Comparison of ENCODE assay signal across 10 cellular contexts in genomic region chr20:49483706-49484101, GRCh38. TPM values are rescaled to one million over a fixed set of nuclear protein-coding genes. Genes with fewer than 3 reads are reported as not detected.
DNase-seq lines count a peak whose midpoint lies in the region; ATAC-seq and TF ChIP-seq lines count a peak whose summit lies in the region.
"Had no signal": no experiment of that assay in that cellular context is flagged by ENCODE, and none has a peak within 500 bp of the region (broad histone marks: within the 10 kb centered on the region; RNA-seq: fewer than 3 reads in every experiment).

No MANE protein-coding gene starts in this region.

- H3K9me3 Mint-ChIP-seq in activated T-cell treated with anti-CD3 and anti-CD28 coated beads, Interleukin-2, amount 50 U/mL, for 4 hours, result no peaks in the 10 kb centered on the region
- H3K9me3 Mint-ChIP-seq in activated T-helper 1 cell treated with anti-CD3 and anti-CD28 coated beads, Interleukin-12 subunit alpha, Interleukin-12 subunit beta, Interleukin-2, Interleukin-4 antibody, amounts not matched to agents 30 ng/mL and 10 ng/mL and 1 ng/mL, durations not matched to agents 14 hours and 24 hours and 36 hours, result no peaks in the 10 kb centered on the region
- H3K9me3 Mint-ChIP-seq: activated CD4-positive, alpha-beta T cell treated with anti-CD3 and anti-CD28 coated beads, Interleukin-2, amount 10 ng/mL, durations not matched to agents 24 days and 14 days; CD4-positive, alpha-beta T cell had no signal

- DNase-seq in activated T-cell treated with anti-CD3 and anti-CD28 coated beads, Interleukin-2, amount 50 U/mL, for 4 hours, result no peak
- no peak for DNase-seq in activated T-cell treated with anti-CD3 and anti-CD28 coated beads, Interleukin-2, amount 50 U/mL, for 1 hour
- DNase-seq in caudate nucleus (lab: John Stamatoyannopoulos, UW) (peak in 2 of 61 donors; percentile 23 to 41), upper lobe of left lung (peak in 1 of 2 donors; percentile 56), NCI-H1105 (lab: John Stamatoyannopoulos, UW) (no peak), inferior parietal cortex (ENCODE audit: extremely low spot score) (no peak)
- no peak for DNase-seq in activated T-helper 1 cell treated with anti-CD3 and anti-CD28 coated beads, Interleukin-12 subunit alpha, Interleukin-12 subunit beta, Interleukin-2, Interleukin-4 antibody, amounts not matched to agents 30 ng/mL and 10 ng/mL and 1 ng/mL, durations not matched to agents 14 hours and 24 hours and 36 hours (ENCODE audit: low spot score)

- H3K27me3 Mint-ChIP-seq in activated T-cell treated with anti-CD3 and anti-CD28 coated beads, Interleukin-2, amount 50 U/mL, for 4 hours (ENCODE audit: low read depth), result peaks cover 70% of the 10 kb centered on the region
- peaks cover 50% of the 10 kb centered on the region for H3K27me3 Mint-ChIP-seq in activated T-helper 1 cell treated with anti-CD3 and anti-CD28 coated beads, Interleukin-12 subunit alpha, Interleukin-12 subunit beta, Interleukin-2, Interleukin-4 antibody, amounts not matched to agents 30 ng/mL and 10 ng/mL and 1 ng/mL, durations not matched to agents 14 hours and 24 hours and 36 hours (ENCODE audit: insufficient read depth)

- no peak overlapping the region for H3K4me3 Mint-ChIP-seq in activated T-cell treated with anti-CD3 and anti-CD28 coated beads, Interleukin-2, amount 50 U/mL, for 4 hours
- no peak overlapping the region for H3K4me3 Mint-ChIP-seq in activated T-helper 1 cell treated with anti-CD3 and anti-CD28 coated beads, Interleukin-12 subunit alpha, Interleukin-12 subunit beta, Interleukin-2, Interleukin-4 antibody, amounts not matched to agents 30 ng/mL and 10 ng/mL and 1 ng/mL, durations not matched to agents 14 hours and 24 hours and 36 hours

- WGBS in upper lobe of left lung, 2 donors, result 7% methylated on average over 19 of the region's 37 CpGs; no CpG with 5 or more reads in 1 of the 2 donors

- intact Hi-C loops in activated T-helper 1 cell treated with anti-CD3 and anti-CD28 coated beads, Interleukin-12 subunit alpha, Interleukin-12 subunit beta, Interleukin-2, Interleukin-4 antibody, amounts not matched to agents 30 ng/mL and 10 ng/mL and 1 ng/mL, durations not matched to agents 14 hours and 24 hours and 36 hours (cut with micrococcal nuclease), result loop anchor here (1.0 to 5.0 kb wide), 4 partner anchors 51 to 149 kb away; no protein-coding TSS in a partner anchor

- no peaks in the 10 kb centered on the region for H3K9me3 ChIP-seq in muscle layer of duodenum (ENCODE audit: control insufficient read depth in 1 of 2, low read length in 2 of 2)
- H3K9me3 ChIP-seq in upper lobe of left lung, result no peaks in the 10 kb centered on the region

- no peak for TF ChIP-seq CTCF in upper lobe of left lung (IDR thresholded peaks at IDR 0.05)

- H3K27me3 ChIP-seq in muscle layer of duodenum (ENCODE audit: low read depth, low read length) (peaks cover 13% of the 10 kb centered on the region), upper lobe of left lung (peaks cover 0 to 30% (median 15%) of the 10 kb centered on the region in 4 donors)

- TF ChIP-seq EP300 in upper lobe of left lung (IDR thresholded peaks at IDR 0.05), result no peak

- H3K36me3 ChIP-seq in muscle layer of duodenum (ENCODE audit: control insufficient read depth in 1 of 2, insufficient read depth in 2 of 2, low read length in 2 of 2) (no peaks in the 10 kb centered on the region), upper lobe of left lung (no peaks in the 10 kb centered on the region)

- peaks cover 0 to 44% of the 10 kb centered on the region in 2 donors for H3K4me1 ChIP-seq in muscle layer of duodenum (ENCODE audit: control insufficient read depth in 1 of 2, insufficient read depth in 2 of 2, low read length in 2 of 2)
- peaks cover 20 to 27% (median 22%) of the 10 kb centered on the region in 4 donors for H3K4me1 ChIP-seq in upper lobe of left lung

- H3K4me3 ChIP-seq in muscle layer of duodenum (ENCODE audit: low read depth in 1 of 2, low read length in 2 of 2) (peak overlapping the region; percentile 52 to 73), upper lobe of left lung (peak overlapping the region in 3 of 4 donors; percentile 29 to 44 (median 42))

- H3K27ac Mint-ChIP-seq in activated T-helper 1 cell treated with anti-CD3 and anti-CD28 coated beads, Interleukin-12 subunit alpha, Interleukin-12 subunit beta, Interleukin-2, Interleukin-4 antibody, amounts not matched to agents 30 ng/mL and 10 ng/mL and 1 ng/mL, durations not matched to agents 14 hours and 24 hours and 36 hours, result no peak overlapping the region
- H3K27ac Mint-ChIP-seq: activated CD4-positive, alpha-beta T cell treated with anti-CD3 and anti-CD28 coated beads, Interleukin-2, amount 10 ng/mL, durations not matched to agents 24 days and 14 days; CD4-positive, alpha-beta T cell had no signal

- H3K27ac ChIP-seq in caudate nucleus (ENCODE audit: low read depth, low read length), result peak overlapping the region; percentile 26
- H3K27ac ChIP-seq in muscle layer of duodenum (ENCODE audit: low read length), result no peak overlapping the region
- H3K27ac ChIP-seq in upper lobe of left lung, result no peak overlapping the region

- H3K36me3 Mint-ChIP-seq in activated T-cell treated with anti-CD3 and anti-CD28 coated beads, Interleukin-2, amount 50 U/mL, for 4 hours (ENCODE audit: insufficient read depth), result no peaks in the 10 kb centered on the region
- H3K36me3 Mint-ChIP-seq in activated T-helper 1 cell treated with anti-CD3 and anti-CD28 coated beads, Interleukin-12 subunit alpha, Interleukin-12 subunit beta, Interleukin-2, Interleukin-4 antibody, amounts not matched to agents 30 ng/mL and 10 ng/mL and 1 ng/mL, durations not matched to agents 14 hours and 24 hours and 36 hours (ENCODE audit: low read depth), result no peaks in the 10 kb centered on the region

- peaks cover 4% of the 10 kb centered on the region for H3K4me1 Mint-ChIP-seq in activated T-cell treated with anti-CD3 and anti-CD28 coated beads, Interleukin-2, amount 50 U/mL, for 4 hours (ENCODE audit: low read depth)
- peaks cover 9% of the 10 kb centered on the region for H3K4me1 Mint-ChIP-seq in activated T-helper 1 cell treated with anti-CD3 and anti-CD28 coated beads, Interleukin-12 subunit alpha, Interleukin-12 subunit beta, Interleukin-2, Interleukin-4 antibody, amounts not matched to agents 30 ng/mL and 10 ng/mL and 1 ng/mL, durations not matched to agents 14 hours and 24 hours and 36 hours (ENCODE audit: low read depth)

- TF ChIP-seq POLR2A in upper lobe of left lung (IDR thresholded peaks at IDR 0.05), result no peak

- ATAC-seq in activated T-cell treated with anti-CD3 and anti-CD28 coated beads, Interleukin-2, amount 50 U/mL, for 4 hours, result peak; percentile 23 to 33
- ATAC-seq in upper lobe of left lung (ENCODE audit: low FRiP score in 2 of 2), result no peak

RNA-seq across cellular contexts. Expression of gene KCNB1, which starts 1.2 kb away (rescaled TPM):
- under 1 TPM in 2 of 3 donors, not detected in 1; 0.05 TPM for total RNA-seq in activated T-cell treated with anti-CD3 and anti-CD28 coated beads, Interleukin-2, amount 50 U/mL, for 4 hours
- 1 to 10 TPM in 3 of 6 donors, under 1 TPM in 3; 0.40 to 2.2 (median 0.98) TPM for total RNA-seq in upper lobe of left lung
- total RNA-seq in activated T-helper 1 cell treated with anti-CD3 and anti-CD28 coated beads, Interleukin-12 subunit alpha, Interleukin-12 subunit beta, Interleukin-2, Interleukin-4 antibody, amounts not matched to agents 30 ng/mL and 10 ng/mL and 1 ng/mL, durations not matched to agents 14 hours and 24 hours and 36 hours, result 0.08 and 0.20 TPM in 2 replicates

Comparison
In these comparisons a context has a peak if more than half of its experiments do, and no peak if none do; other contexts are left out.
1. ATAC-seq: peak in activated T-cell treated with anti-CD3 and anti-CD28 coated beads, Interleukin-2, amount 50 U/mL, for 4 hours (2 of 2); none in upper lobe of left lung (0 of 2).